ENCODE assay signal across 32 cellular contexts in genomic region chr20:6953611-6954010, GRCh38.
"Had no signal": no experiment of that assay in that cellular context is flagged by ENCODE, and none has a peak within 500 bp of the region (broad histone marks: within the 10 kb centered on the region; RNA-seq: fewer than 3 reads in every experiment).

No MANE protein-coding gene starts in this region.

- H3K4me1 ChIP-seq: parathyroid adenoma, psoas muscle, spleen, suprapubic skin, testis, tibial artery, upper lobe of left lung, vagina had no signal

- H3K36me3 ChIP-seq: neutrophil, spleen, suprapubic skin, tibial artery, upper lobe of left lung, vagina had no signal

- ATAC-seq: naive thymus-derived CD8-positive, alpha-beta T cell; natural killer cell treated with Interleukin-12 subunit alpha and Interleukin-12 subunit beta and Interleukin-15 and Interleukin-18, amount 100 ng/mL, for 72 hours; psoas muscle; right cardiac atrium; sciatic nerve; stimulated activated effector memory CD8-positive, alpha-beta T cell treated with anti-CD3 and anti-CD28 coated beads, Interleukin-12 subunit alpha, Interleukin-12 subunit beta, amount 100 ng/mL, for 72 hours; stimulated activated naive B cell treated with anti-CD40 and anti-IgM and Interleukin-4, amounts not matched to agents 10 μg/mL and 1 μg/mL and 100 μg/mL, for 72 hours had no signal

- H3K9ac ChIP-seq: parathyroid adenoma had no signal

- H3K4me2 ChIP-seq: smooth muscle cell had no signal

- H3K79me2 ChIP-seq: parathyroid adenoma had no signal

- H3K27me3 ChIP-seq: neutrophil, spleen, suprapubic skin, testis, tibial artery, upper lobe of left lung, vagina had no signal

- H3K4me1 Mint-ChIP-seq: naive B cell; naive thymus-derived CD8-positive, alpha-beta T cell; stimulated activated effector memory CD8-positive, alpha-beta T cell treated with anti-CD3 and anti-CD28 coated beads, Interleukin-12 subunit alpha, Interleukin-12 subunit beta, amount 100 ng/mL, for 72 hours; stimulated activated naive B cell treated with anti-CD40 and anti-IgM and Interleukin-4, amounts not matched to agents 10 μg/mL and 1 μg/mL and 100 μg/mL, for 72 hours had no signal

- FAIRE-seq: urothelium cell line had no signal

- H3K27me3 Mint-ChIP-seq: naive B cell; naive thymus-derived CD8-positive, alpha-beta T cell; natural killer cell treated with Interleukin-12 subunit alpha and Interleukin-12 subunit beta and Interleukin-15 and Interleukin-18, amount 100 ng/mL, for 72 hours; progenitor cell of endocrine pancreas; stimulated activated naive B cell treated with anti-CD40 and anti-IgM and Interleukin-4, amounts not matched to agents 10 μg/mL and 1 μg/mL and 100 μg/mL, for 72 hours; stimulated activated naive CD8-positive, alpha-beta T cell treated with anti-CD3 and anti-CD28 coated beads, Interleukin-15, Interleukin-2, amounts not matched to agents 100 ng/mL and 50 ng/mL, for 24 hours had no signal

- H3K36me3 Mint-ChIP-seq: naive B cell; naive thymus-derived CD8-positive, alpha-beta T cell; stimulated activated effector memory CD8-positive, alpha-beta T cell treated with anti-CD3 and anti-CD28 coated beads, Interleukin-12 subunit alpha, Interleukin-12 subunit beta, amount 100 ng/mL, for 72 hours; stimulated activated naive B cell treated with anti-CD40 and anti-IgM and Interleukin-4, amounts not matched to agents 10 μg/mL and 1 μg/mL and 100 μg/mL, for 72 hours had no signal

- H3K4me3 Mint-ChIP-seq: naive B cell; naive thymus-derived CD8-positive, alpha-beta T cell; natural killer cell treated with Interleukin-12 subunit alpha and Interleukin-12 subunit beta and Interleukin-15 and Interleukin-18, amount 100 ng/mL, for 72 hours; nephron progenitor cell; neural crest cell; stimulated activated effector memory CD8-positive, alpha-beta T cell treated with anti-CD3 and anti-CD28 coated beads, Interleukin-12 subunit alpha, Interleukin-12 subunit beta, amount 100 ng/mL, for 72 hours; stimulated activated naive B cell treated with anti-CD40 and anti-IgM and Interleukin-4, amounts not matched to agents 10 μg/mL and 1 μg/mL and 100 μg/mL, for 72 hours; stimulated activated naive CD8-positive, alpha-beta T cell treated with anti-CD3 and anti-CD28 coated beads, Interleukin-15, Interleukin-2, amounts not matched to agents 100 ng/mL and 50 ng/mL, for 24 hours had no signal

- H3K4me3 ChIP-seq: psoas muscle, skin epidermis, smooth muscle cell, spleen, suprapubic skin, testis, tibial artery, upper lobe of left lung, vagina had no signal

- H2AFZ ChIP-seq: parathyroid adenoma had no signal

- H3K9me3 ChIP-seq: neutrophil, psoas muscle, suprapubic skin, testis, tibial artery, vagina had no signal

- DNase-seq: naive B cell; naive thymus-derived CD8-positive, alpha-beta T cell; nephron progenitor cell; nucleus accumbens; posterior cingulate gyrus; psoas muscle; right cardiac atrium; spleen; stimulated activated CD4-positive, alpha-beta T cell treated with anti-CD3 and anti-CD28 coated beads, Interleukin-12 subunit alpha, Interleukin-12 subunit beta, amount 100 ng/mL, for 4 hours; stimulated activated CD4-positive, alpha-beta T cell treated with anti-CD3 and anti-CD28 coated beads, Interleukin-2, amount 100 ng/mL, for 24 hours; stimulated activated CD4-positive, alpha-beta T cell treated with anti-CD3 and anti-CD28 coated beads, Interleukin-2, amount 100 ng/mL, for 48 hours; stimulated activated CD4-positive, alpha-beta T cell treated with anti-CD3 and anti-CD28 coated beads, Interleukin-4, amount 100 ng/mL, for 24 hours; stimulated activated naive B cell treated with anti-CD40 and anti-IgM and Interleukin-4, amounts not matched to agents 10 μg/mL and 1 μg/mL and 100 μg/mL, for 72 hours; stimulated activated naive CD4-positive, alpha-beta T cell treated with Interleukin-2 at 50 U/mL for 16 hours; substantia nigra; testis; tibial artery; trophoblast cell; upper lobe of left lung had no signal

- H3K27ac Mint-ChIP-seq: naive thymus-derived CD8-positive, alpha-beta T cell; natural killer cell treated with Interleukin-12 subunit alpha and Interleukin-12 subunit beta and Interleukin-15 and Interleukin-18, amount 100 ng/mL, for 72 hours; nephron progenitor cell; progenitor cell of endocrine pancreas; stimulated activated effector memory CD8-positive, alpha-beta T cell treated with anti-CD3 and anti-CD28 coated beads, Interleukin-12 subunit alpha, Interleukin-12 subunit beta, amount 100 ng/mL, for 72 hours; stimulated activated naive B cell treated with anti-CD40 and anti-IgM and Interleukin-4, amounts not matched to agents 10 μg/mL and 1 μg/mL and 100 μg/mL, for 72 hours; stimulated activated naive CD8-positive, alpha-beta T cell treated with anti-CD3 and anti-CD28 coated beads, Interleukin-15, Interleukin-2, amounts not matched to agents 100 ng/mL and 50 ng/mL, for 24 hours had no signal

- H3K27ac ChIP-seq: neutrophil, parathyroid adenoma, psoas muscle, skin epidermis, spleen, suprapubic skin, testis, tibial artery, upper lobe of left lung, vagina had no signal
